17 cellular contexts compared by ENCODE assay signal in the genomic region with DNA sequence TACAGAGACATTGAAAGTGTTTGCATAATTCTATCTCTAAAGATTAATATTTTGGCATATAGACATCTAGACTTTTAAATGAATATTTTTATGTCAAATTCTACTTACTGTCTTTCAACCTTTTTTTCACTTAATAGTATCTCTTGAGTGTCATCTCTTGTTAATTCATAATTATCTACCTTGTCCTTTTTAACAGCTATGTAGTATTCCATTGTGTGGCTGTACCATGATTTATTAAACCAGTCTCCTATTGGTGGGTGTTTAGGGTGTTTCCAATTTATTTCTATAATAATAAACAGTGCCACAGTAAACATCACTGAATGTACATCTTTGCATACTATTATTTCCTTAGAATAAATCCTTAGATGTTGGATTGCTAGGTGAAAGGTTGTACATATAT. TPM values are rescaled to one million over a fixed set of nuclear protein-coding genes. Genes with fewer than 3 reads are reported as not detected.
DNase-seq lines count a peak whose midpoint lies in the region; ATAC-seq and TF ChIP-seq lines count a peak whose summit lies in the region.
"Had no signal": no experiment of that assay in that cellular context is flagged by ENCODE, and none has a peak within 500 bp of the region (broad histone marks: within the 10 kb centered on the region; RNA-seq: fewer than 3 reads in every experiment).

No MANE protein-coding gene starts in this region.

- H3K27ac ChIP-seq in HEK293 (ENCODE audit: extremely low read depth, low read depth, low read length) (no peak overlapping the region), neutrophil (peak overlapping the region; percentile 97)
- H3K27ac ChIP-seq: BLaER1 had no signal

- no peaks in the 10 kb centered on the region for H3K27me3 ChIP-seq in neutrophil
- H3K27me3 ChIP-seq: BE2C, BLaER1 had no signal

- CTCF ChIA-PET in HEK293 (lab: Yijun Ruan, JAX) = interaction anchor here (1.0 to 1.8 kb wide), 2 partner anchors 339 to 371 kb away, joined by 3 to 6 read pairs; no protein-coding TSS in a partner anchor

- H3K9me3 ChIP-seq in HEK293 (ENCODE audit: control insufficient read depth, insufficient read depth, low read depth, low read length) (no peaks in the 10 kb centered on the region), neutrophil (no peaks in the 10 kb centered on the region)
- H3K9me3 ChIP-seq: BE2C, BLaER1, Caco-2 had no signal

- DNase-seq in posterior vena cava (ENCODE audit: low spot score) = no peak
- DNase-seq in activated T-cell treated with anti-CD3 and anti-CD28 coated beads, Interleukin-2, amount 50 U/mL, for 48 hours = no peak
- DNase-seq: 8988T; ACHN; BE2C; C1 segment of cervical spinal cord; Caco-2; Calu3; CD4-positive, alpha-beta T cell; CD8-positive, alpha-beta T cell; DMS79 treated with DMSO at 0.1 percent for 48 hours; GF-D8 had no signal

- H3K4me3 ChIP-seq in HEK293 (ENCODE audit: low read depth, low read length) (no peak overlapping the region), neutrophil (ENCODE audit: low read depth in 1 of 2, low read length in 1 of 2) (peak overlapping the region; percentile 85 to 99)
- H3K4me3 ChIP-seq: BLaER1 had no signal

- H3K36me3 ChIP-seq in HEK293 (ENCODE audit: control insufficient read depth in 2 of 2, insufficient read depth in 1 of 2, low read length in 2 of 2) = no peaks in the 10 kb centered on the region
- H3K36me3 ChIP-seq in neutrophil = peaks cover 5% of the 10 kb centered on the region
- H3K36me3 ChIP-seq: BE2C, BLaER1 had no signal

- H3K4me1 ChIP-seq in HEK293 (ENCODE audit: control insufficient read depth, insufficient read depth, low read length) (no peaks in the 10 kb centered on the region), neutrophil (ENCODE audit: control insufficient read depth in 1 of 2, insufficient read depth in 1 of 2, low read depth in 1 of 2, low read length in 1 of 2) (peaks cover 76 to 87% of the 10 kb centered on the region in 2 experiments)
- H3K4me1 ChIP-seq: BE2C, BLaER1, Caco-2 had no signal

- POLR2A ChIA-PET in HEK293 (lab: Yijun Ruan, JAX) = no interaction called here

- ATAC-seq in HG03342 (IDR thresholded peaks at IDR 0.05; ENCODE audit: unreplicated experiment) = no peak

- TF ChIP-seq CTCF in HEK293 (tag by site-specific recombination; IDR thresholded peaks at IDR 0.05) (no peak), neutrophil (IDR thresholded peaks at IDR 0.05) (no peak)

- intact Hi-C loops in posterior vena cava (cut with DNase I) = loop anchor here (5.0 to 10.0 kb wide), 2 partner anchors 351 to 373 kb away; no protein-coding TSS in a partner anchor

TF ChIP-seq in HEK293, 187 proteins besides CTCF, POLR2A, EP300 and RAD21:
- peak; percentile 85 for TF ChIP-seq ZNF146 (tag by site-specific recombination; IDR thresholded peaks at IDR 0.05)
- TF ChIP-seq ZBTB21 (tag by site-specific recombination; IDR thresholded peaks at IDR 0.05) = no peak
- TF ChIP-seq IKZF3 (tag by site-specific recombination; IDR thresholded peaks at IDR 0.05) = no peak
- no peak for TF ChIP-seq ZNF664 (tag by site-specific recombination; IDR thresholded peaks at IDR 0.05)
- no peak for TF ChIP-seq GLIS2 (tag by site-specific recombination; IDR thresholded peaks at IDR 0.05)
- no peak for TF ChIP-seq RBAK (tag by site-specific recombination; IDR thresholded peaks at IDR 0.05)
- TF ChIP-seq HOXD13 (CRISPR knock-in tag; IDR thresholded peaks at IDR 0.05; ENCODE audit: borderline replicate concordance) = no peak
- TF ChIP-seq TSHZ1 (tag by site-specific recombination; IDR thresholded peaks at IDR 0.05; ENCODE audit: borderline replicate concordance) = no peak
TF ChIP-seq in HEK293: peak in this region for 1.

RNA-seq across cellular contexts. Expression of gene RNF222, which starts 16.3 kb away (rescaled TPM):
- total RNA-seq in posterior vena cava = not detected
- total RNA-seq: A673, Caco-2, Calu3 had no signal

RNA-seq across cellular contexts. Expression of gene NDEL1, which starts 21.7 kb away (rescaled TPM):
- total RNA-seq in posterior vena cava = 10 to 100 TPM; 60.8 to 78.9 TPM

RNA-seq across cellular contexts. Expression of gene RPL26, which starts 30.9 kb away (rescaled TPM):
- 1,000 to 10,000 TPM; 1,249 to 1,265 TPM for total RNA-seq in posterior vena cava
